ENCODE assay signal across 8 cellular contexts in genomic region chr19:1465191-1466016, GRCh38. TPM values are rescaled to one million over a fixed set of nuclear protein-coding genes. Genes with fewer than 3 reads are reported as not detected.
DNase-seq lines count a peak whose midpoint lies in the region; ATAC-seq and TF ChIP-seq lines count a peak whose summit lies in the region.

No MANE protein-coding gene starts in this region.

- peak; percentile 50 for TF ChIP-seq CTCF in activated CD8-positive, alpha-beta T cell treated with anti-CD3 and anti-CD28 coated beads for 36 hours (IDR thresholded peaks at IDR 0.05)
- TF ChIP-seq CTCF in heart right ventricle (IDR thresholded peaks at IDR 0.05) = peak; percentile 17 to 62 (median 57)
- peak; percentile 48 for TF ChIP-seq CTCF in smooth muscle cell (IDR thresholded peaks at IDR 0.05; ENCODE audit: borderline replicate concordance, insufficient read depth, poor library complexity, severe bottlenecking)

- 39 to 45% methylated on average over 80 to 83 of the region's 83 CpGs for WGBS in heart right ventricle, 2 donors
- WGBS in smooth muscle cell (ENCODE audit: low lambda C conversion rate) = 27% methylated on average over 82 of the region's 83 CpGs

- H3K27ac ChIP-seq in heart right ventricle (no peak overlapping the region), smooth muscle cell (ENCODE audit: low read depth) (no peak overlapping the region)

- H3K4me1 ChIP-seq in heart right ventricle = peaks cover 27 to 49% (median 45%) of the 10 kb centered on the region in 9 donors
- peaks cover 27% of the 10 kb centered on the region for H3K4me1 ChIP-seq in smooth muscle cell (ENCODE audit: low read depth)

- peaks cover 5% of the 10 kb centered on the region for H3K27me3 Mint-ChIP-seq in activated CD8-positive, alpha-beta T cell treated with anti-CD3 and anti-CD28 coated beads for 36 hours

- peaks cover 83% of the 10 kb centered on the region for H4K20me1 ChIP-seq in smooth muscle cell (ENCODE audit: low read depth)

- ATAC-seq in activated CD8-positive, alpha-beta T cell treated with anti-CD3 and anti-CD28 coated beads for 36 hours = peak; percentile 52
- ATAC-seq in heart right ventricle (peak; percentile 12 to 66 (median 42)), HG02588 (IDR thresholded peaks at IDR 0.05; ENCODE audit: unreplicated experiment) (no peak)

- H3K4me3 Mint-ChIP-seq in activated CD8-positive, alpha-beta T cell treated with anti-CD3 and anti-CD28 coated beads for 36 hours = no peak overlapping the region

- peaks cover 30 to 63% (median 46%) of the 10 kb centered on the region in 7 donors for H3K27me3 ChIP-seq in heart right ventricle
- H3K27me3 ChIP-seq in smooth muscle cell (ENCODE audit: low read depth) = peaks cover 54% of the 10 kb centered on the region

- no peaks in the 10 kb centered on the region for H3K9me3 Mint-ChIP-seq in activated CD8-positive, alpha-beta T cell treated with anti-CD3 and anti-CD28 coated beads for 36 hours

- H3K4me3 ChIP-seq in heart right ventricle = peak overlapping the region in 3 of 10 donors; percentile 11 to 35 (median 17)
- H3K4me3 ChIP-seq in smooth muscle cell = peak overlapping the region; percentile 21

- intact Hi-C loops in activated CD8-positive, alpha-beta T cell treated with anti-CD3 and anti-CD28 coated beads for 36 hours (cut with micrococcal nuclease) = no loop called here
- intact Hi-C loops in heart right ventricle (cut with DNase I) = loop anchor here in 2 of 10 donors (10.0 kb wide), 1 partner anchor 49 kb away; the partner anchor contains the start of gene ADAMTSL5 (in 2 of the 2)

- no peaks in the 10 kb centered on the region for H3K9me3 ChIP-seq in heart right ventricle
- H3K9me3 ChIP-seq in smooth muscle cell (replicated peaks; ENCODE audit: low read depth) = no peaks in the 10 kb centered on the region

- H3K4me1 Mint-ChIP-seq in activated CD8-positive, alpha-beta T cell treated with anti-CD3 and anti-CD28 coated beads for 36 hours (ENCODE audit: low read depth) = peaks cover 3% of the 10 kb centered on the region

- no peak overlapping the region for H3K27ac Mint-ChIP-seq in activated CD8-positive, alpha-beta T cell treated with anti-CD3 and anti-CD28 coated beads for 36 hours

- peak overlapping the region; percentile 40 for H3K4me2 ChIP-seq in smooth muscle cell

- H3K36me3 ChIP-seq in heart right ventricle = peaks cover 0 to 10% (median 0%) of the 10 kb centered on the region in 9 donors
- no peaks in the 10 kb centered on the region for H3K36me3 ChIP-seq in smooth muscle cell (ENCODE audit: low read depth)

- CTCF ChIA-PET in activated CD8-positive, alpha-beta T cell treated with anti-CD3 and anti-CD28 coated beads for 36 hours (lab: Charles Lee) = interaction anchor here (0.7 to 1.7 kb wide), 8 partner anchors 8 to 281 kb away, joined by 3 to 13 read pairs (median 3); no protein-coding TSS in a partner anchor

- H2AFZ ChIP-seq in smooth muscle cell (ENCODE audit: low read depth) = no peak overlapping the region

- H3F3A ChIP-seq in smooth muscle cell (ENCODE audit: low read depth) = no peaks in the 10 kb centered on the region

- peak; percentile 53 for DNase-seq in NCI-H82 (lab: John Stamatoyannopoulos, UW)
- DNase-seq in NCI-H82 treated with DMSO at 0.1 percent for 48 hours (lab: John Stamatoyannopoulos, UW; ENCODE audit: unreplicated experiment) = no peak
- DNase-seq in activated CD8-positive, alpha-beta T cell treated with anti-CD3 and anti-CD28 coated beads for 36 hours = peak; percentile 56
- DNase-seq in heart right ventricle = peak in 1 of 2 donors; percentile 56
- DNase-seq in smooth muscle cell (lab: John Stamatoyannopoulos, UW; ENCODE audit: unreplicated experiment) = no peak
- DNase-seq in NK-92 treated with Interleukin-12 subunit alpha and Interleukin-12 subunit beta, amount 100 ng/mL, for 24 hours (lab: John Stamatoyannopoulos, UW) = no peak
- no peak for DNase-seq in cortex of kidney (lab: John Stamatoyannopoulos, UW)

- H3K79me2 ChIP-seq in smooth muscle cell (ENCODE audit: low read depth) = no peaks in the 10 kb centered on the region

- H3K36me3 Mint-ChIP-seq in activated CD8-positive, alpha-beta T cell treated with anti-CD3 and anti-CD28 coated beads for 36 hours (ENCODE audit: low read depth) = no peaks in the 10 kb centered on the region

- POLR2A ChIA-PET in activated CD8-positive, alpha-beta T cell treated with anti-CD3 and anti-CD28 coated beads for 36 hours (lab: Charles Lee) = interaction anchor here (0.7 to 1.4 kb wide), 7 partner anchors 7 to 124 kb away, joined by 3 to 6 read pairs (median 3); partner anchors contain the start of gene PLK5

- no peak overlapping the region for H3K9ac ChIP-seq in smooth muscle cell (ENCODE audit: low read depth)

RNA-seq across cellular contexts. Expression of gene C19orf25, which starts 13.6 kb away (rescaled TPM):
- total RNA-seq in activated CD8-positive, alpha-beta T cell treated with anti-CD3 and anti-CD28 coated beads for 36 hours = 10 to 100 TPM; 21.3 to 21.5 TPM
- total RNA-seq in heart right ventricle = 10 to 100 TPM; 12.7 to 19.9 (median 15.2) TPM
- 10 to 100 TPM; 28.4 to 29.8 TPM for polyA plus RNA-seq in heart right ventricle
- total RNA-seq in smooth muscle cell = 10.0 and 15.2 TPM in 2 replicates
- polyA plus RNA-seq in smooth muscle cell = 27.9 and 42.2 TPM in 2 replicates

RNA-seq across cellular contexts. Expression of gene APC2, which starts 15.5 kb away (rescaled TPM):
- under 1 TPM; 0.07 to 0.29 TPM for total RNA-seq in activated CD8-positive, alpha-beta T cell treated with anti-CD3 and anti-CD28 coated beads for 36 hours
- total RNA-seq in heart right ventricle (under 1 TPM in 9 of 10 donors, not detected in 1; 0.02 to 0.23 (median 0.08) TPM), smooth muscle cell (0.09 and 0.18 TPM in 2 replicates)
- polyA plus RNA-seq in heart right ventricle (under 1 TPM; 0.13 to 0.15 TPM), smooth muscle cell (0.30 and 1.0 TPM in 2 replicates)

RNA-seq across cellular contexts. Expression of gene PCSK4, which starts 24.7 kb away (rescaled TPM):
- 1 to 10 TPM; 4.4 to 4.7 TPM for total RNA-seq in activated CD8-positive, alpha-beta T cell treated with anti-CD3 and anti-CD28 coated beads for 36 hours
- total RNA-seq in heart right ventricle = 1 to 10 TPM in 8 of 10 donors, under 1 TPM in 2; 0.38 to 3.0 (median 1.4) TPM
- 1 to 10 TPM; 1.1 to 3.9 TPM for polyA plus RNA-seq in heart right ventricle
- 1.4 and 1.7 TPM in 2 replicates for total RNA-seq in smooth muscle cell
- 8.7 and 14.4 TPM in 2 replicates for polyA plus RNA-seq in smooth muscle cell

RNA-seq across cellular contexts. Expression of gene REEP6, which starts 25.6 kb away (rescaled TPM):
- 1 to 10 TPM; 2.0 to 2.4 TPM for total RNA-seq in activated CD8-positive, alpha-beta T cell treated with anti-CD3 and anti-CD28 coated beads for 36 hours
- 1 to 10 TPM; 1.8 to 4.6 (median 3.3) TPM for total RNA-seq in heart right ventricle
- 1 to 10 TPM; 4.8 to 5.0 TPM for polyA plus RNA-seq in heart right ventricle
- 5.2 and 7.0 TPM in 2 replicates for total RNA-seq in smooth muscle cell
- polyA plus RNA-seq in smooth muscle cell = 15.1 and 18.7 TPM in 2 replicates

RNA-seq across cellular contexts. Expression of gene RPS15, which starts 27.2 kb away (rescaled TPM):
- total RNA-seq in activated CD8-positive, alpha-beta T cell treated with anti-CD3 and anti-CD28 coated beads for 36 hours = 1,000 to 10,000 TPM; 1,854 to 1,879 TPM
- total RNA-seq in heart right ventricle (100 to 1,000 TPM; 480 to 720 (median 539) TPM), smooth muscle cell (2,033 and 2,744 TPM in 2 replicates)
- polyA plus RNA-seq in heart right ventricle (1,000 to 10,000 TPM; 2,400 to 3,724 TPM), smooth muscle cell (1,180 and 1,250 TPM in 2 replicates)

Comparison
In these comparisons a context has a peak if more than half of its experiments do, and no peak if none do; other contexts are left out.
1. DNase-seq: peak in NCI-H82 (single experiment) and activated CD8-positive, alpha-beta T cell treated with anti-CD3 and anti-CD28 coated beads for 36 hours (single experiment); none in NCI-H82 treated with DMSO at 0.1 percent for 48 hours (single experiment), smooth muscle cell (single experiment), NK-92 treated with Interleukin-12 subunit alpha and Interleukin-12 subunit beta, amount 100 ng/mL, for 24 hours (single experiment) and cortex of kidney (single experiment).
2. Peak in every context shown above with its lines, with median percentiles within 50 percentile points of each other: CTCF ChIP-seq.